In the genomic region with DNA sequence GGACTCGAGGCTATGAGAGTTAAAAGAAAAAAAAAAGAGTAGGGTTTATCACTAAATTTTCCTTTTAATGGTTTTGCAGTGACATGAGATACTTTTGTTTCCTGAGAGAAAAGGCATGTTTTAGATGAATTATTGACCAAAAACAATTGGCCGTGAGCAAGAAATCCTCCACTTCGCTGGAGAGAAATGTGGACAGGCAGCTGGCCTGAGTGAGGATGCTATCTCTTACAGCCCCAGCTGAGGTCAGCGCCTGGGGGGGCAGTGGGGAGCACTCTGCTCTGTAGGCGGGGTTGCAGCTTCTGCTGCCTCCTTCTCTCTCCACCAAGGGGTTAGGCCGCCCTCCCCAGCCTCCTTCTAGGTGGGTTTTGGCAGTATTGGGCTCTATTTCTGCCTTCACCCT, we compare ENCODE assay signal across 1 cellular context.
TF ChIP-seq lines count a peak whose summit lies in the region.

No MANE protein-coding gene starts in this region.

TF ChIP-seq in GM23338, 12 proteins besides CTCF, POLR2A, EP300 and RAD21 (continued from another document):
- TF ChIP-seq, protein P1, sequence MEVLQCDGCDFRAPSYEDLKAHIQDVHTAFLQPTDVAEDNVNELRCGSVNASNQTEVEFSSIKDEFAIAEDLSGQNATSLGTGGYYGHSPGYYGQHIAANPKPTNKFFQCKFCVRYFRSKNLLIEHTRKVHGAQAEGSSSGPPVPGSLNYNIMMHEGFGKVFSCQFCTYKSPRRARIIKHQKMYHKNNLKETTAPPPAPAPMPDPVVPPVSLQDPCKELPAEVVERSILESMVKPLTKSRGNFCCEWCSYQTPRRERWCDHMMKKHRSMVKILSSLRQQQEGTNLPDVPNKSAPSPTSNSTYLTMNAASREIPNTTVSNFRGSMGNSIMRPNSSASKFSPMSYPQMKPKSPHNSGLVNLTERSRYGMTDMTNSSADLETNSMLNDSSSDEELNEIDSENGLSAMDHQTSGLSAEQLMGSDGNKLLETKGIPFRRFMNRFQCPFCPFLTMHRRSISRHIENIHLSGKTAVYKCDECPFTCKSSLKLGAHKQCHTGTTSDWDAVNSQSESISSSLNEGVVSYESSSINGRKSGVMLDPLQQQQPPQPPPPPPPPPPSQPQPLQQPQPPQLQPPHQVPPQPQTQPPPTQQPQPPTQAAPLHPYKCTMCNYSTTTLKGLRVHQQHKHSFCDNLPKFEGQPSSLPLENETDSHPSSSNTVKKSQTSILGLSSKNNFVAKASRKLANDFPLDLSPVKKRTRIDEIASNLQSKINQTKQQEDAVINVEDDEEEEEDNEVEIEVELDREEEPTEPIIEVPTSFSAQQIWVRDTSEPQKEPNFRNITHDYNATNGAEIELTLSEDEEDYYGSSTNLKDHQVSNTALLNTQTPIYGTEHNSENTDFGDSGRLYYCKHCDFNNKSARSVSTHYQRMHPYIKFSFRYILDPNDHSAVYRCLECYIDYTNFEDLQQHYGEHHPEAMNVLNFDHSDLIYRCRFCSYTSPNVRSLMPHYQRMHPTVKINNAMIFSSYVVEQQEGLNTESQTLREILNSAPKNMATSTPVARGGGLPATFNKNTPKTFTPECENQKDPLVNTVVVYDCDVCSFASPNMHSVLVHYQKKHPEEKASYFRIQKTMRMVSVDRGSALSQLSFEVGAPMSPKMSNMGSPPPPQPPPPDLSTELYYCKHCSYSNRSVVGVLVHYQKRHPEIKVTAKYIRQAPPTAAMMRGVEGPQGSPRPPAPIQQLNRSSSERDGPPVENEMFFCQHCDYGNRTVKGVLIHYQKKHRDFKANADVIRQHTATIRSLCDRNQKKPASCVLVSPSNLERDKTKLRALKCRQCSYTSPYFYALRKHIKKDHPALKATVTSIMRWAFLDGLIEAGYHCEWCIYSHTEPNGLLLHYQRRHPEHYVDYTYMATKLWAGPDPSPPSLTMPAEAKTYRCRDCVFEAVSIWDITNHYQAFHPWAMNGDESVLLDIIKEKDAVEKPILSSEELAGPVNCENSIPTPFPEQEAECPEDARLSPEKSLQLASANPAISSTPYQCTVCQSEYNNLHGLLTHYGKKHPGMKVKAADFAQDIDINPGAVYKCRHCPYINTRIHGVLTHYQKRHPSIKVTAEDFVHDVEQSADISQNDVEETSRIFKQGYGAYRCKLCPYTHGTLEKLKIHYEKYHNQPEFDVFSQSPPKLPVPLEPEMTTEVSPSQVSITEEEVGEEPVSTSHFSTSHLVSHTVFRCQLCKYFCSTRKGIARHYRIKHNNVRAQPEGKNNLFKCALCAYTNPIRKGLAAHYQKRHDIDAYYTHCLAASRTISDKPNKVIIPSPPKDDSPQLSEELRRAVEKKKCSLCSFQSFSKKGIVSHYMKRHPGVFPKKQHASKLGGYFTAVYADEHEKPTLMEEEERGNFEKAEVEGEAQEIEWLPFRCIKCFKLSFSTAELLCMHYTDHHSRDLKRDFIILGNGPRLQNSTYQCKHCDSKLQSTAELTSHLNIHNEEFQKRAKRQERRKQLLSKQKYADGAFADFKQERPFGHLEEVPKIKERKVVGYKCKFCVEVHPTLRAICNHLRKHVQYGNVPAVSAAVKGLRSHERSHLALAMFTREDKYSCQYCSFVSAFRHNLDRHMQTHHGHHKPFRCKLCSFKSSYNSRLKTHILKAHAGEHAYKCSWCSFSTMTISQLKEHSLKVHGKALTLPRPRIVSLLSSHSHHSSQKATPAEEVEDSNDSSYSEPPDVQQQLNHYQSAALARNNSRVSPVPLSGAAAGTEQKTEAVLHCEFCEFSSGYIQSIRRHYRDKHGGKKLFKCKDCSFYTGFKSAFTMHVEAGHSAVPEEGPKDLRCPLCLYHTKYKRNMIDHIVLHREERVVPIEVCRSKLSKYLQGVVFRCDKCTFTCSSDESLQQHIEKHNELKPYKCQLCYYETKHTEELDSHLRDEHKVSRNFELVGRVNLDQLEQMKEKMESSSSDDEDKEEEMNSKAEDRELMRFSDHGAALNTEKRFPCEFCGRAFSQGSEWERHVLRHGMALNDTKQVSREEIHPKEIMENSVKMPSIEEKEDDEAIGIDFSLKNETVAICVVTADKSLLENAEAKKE (CRISPR knock-in tag; IDR thresholded peaks at IDR 0.05) = no peak
- TF ChIP-seq, protein P2, sequence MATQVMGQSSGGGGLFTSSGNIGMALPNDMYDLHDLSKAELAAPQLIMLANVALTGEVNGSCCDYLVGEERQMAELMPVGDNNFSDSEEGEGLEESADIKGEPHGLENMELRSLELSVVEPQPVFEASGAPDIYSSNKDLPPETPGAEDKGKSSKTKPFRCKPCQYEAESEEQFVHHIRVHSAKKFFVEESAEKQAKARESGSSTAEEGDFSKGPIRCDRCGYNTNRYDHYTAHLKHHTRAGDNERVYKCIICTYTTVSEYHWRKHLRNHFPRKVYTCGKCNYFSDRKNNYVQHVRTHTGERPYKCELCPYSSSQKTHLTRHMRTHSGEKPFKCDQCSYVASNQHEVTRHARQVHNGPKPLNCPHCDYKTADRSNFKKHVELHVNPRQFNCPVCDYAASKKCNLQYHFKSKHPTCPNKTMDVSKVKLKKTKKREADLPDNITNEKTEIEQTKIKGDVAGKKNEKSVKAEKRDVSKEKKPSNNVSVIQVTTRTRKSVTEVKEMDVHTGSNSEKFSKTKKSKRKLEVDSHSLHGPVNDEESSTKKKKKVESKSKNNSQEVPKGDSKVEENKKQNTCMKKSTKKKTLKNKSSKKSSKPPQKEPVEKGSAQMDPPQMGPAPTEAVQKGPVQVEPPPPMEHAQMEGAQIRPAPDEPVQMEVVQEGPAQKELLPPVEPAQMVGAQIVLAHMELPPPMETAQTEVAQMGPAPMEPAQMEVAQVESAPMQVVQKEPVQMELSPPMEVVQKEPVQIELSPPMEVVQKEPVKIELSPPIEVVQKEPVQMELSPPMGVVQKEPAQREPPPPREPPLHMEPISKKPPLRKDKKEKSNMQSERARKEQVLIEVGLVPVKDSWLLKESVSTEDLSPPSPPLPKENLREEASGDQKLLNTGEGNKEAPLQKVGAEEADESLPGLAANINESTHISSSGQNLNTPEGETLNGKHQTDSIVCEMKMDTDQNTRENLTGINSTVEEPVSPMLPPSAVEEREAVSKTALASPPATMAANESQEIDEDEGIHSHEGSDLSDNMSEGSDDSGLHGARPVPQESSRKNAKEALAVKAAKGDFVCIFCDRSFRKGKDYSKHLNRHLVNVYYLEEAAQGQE (IDR thresholded peaks at IDR 0.05; ENCODE audit: unreplicated experiment) = no peak
